Comparison of ENCODE assay signal across 1 cellular context in genomic region chr10:28304032-28304571, GRCh38.
TF ChIP-seq lines count a peak whose summit lies in the region.

No MANE protein-coding gene starts in this region.

TF ChIP-seq in K562, 482 proteins besides CTCF, POLR2A, EP300 and RAD21 (continued from another document):
- TF ChIP-seq COPS2 (conservative IDR thresholded peaks at IDR 0.05) (no peak), ZNF184 (CRISPR knock-in tag; IDR thresholded peaks at IDR 0.05) (no peak), ZNF280A (IDR thresholded peaks at IDR 0.05; ENCODE audit: low read depth, partially characterized antibody) (no peak), FOSL1 (tag; conservative IDR thresholded peaks at IDR 0.05) (no peak), ZNF589 (CRISPR knock-in tag; IDR thresholded peaks at IDR 0.05; ENCODE audit: low read depth) (no peak), CHD2 (IDR thresholded peaks at IDR 0.05; ENCODE audit: low read depth, low read length) (no peak), GMEB1 (CRISPR knock-in tag; IDR thresholded peaks at IDR 0.05) (no peak), HMGXB4 (CRISPR knock-in tag; IDR thresholded peaks at IDR 0.05) (no peak), ZNF785 (CRISPR knock-in tag; IDR thresholded peaks at IDR 0.05) (no peak), CEBPB (tag; IDR thresholded peaks at IDR 0.05) (0 out of 2 replicates have a peak, but pooled peaks have one; percentile 14)
TF ChIP-seq in K562: peak in this region for 2.
